23 cellular contexts compared by ENCODE assay signal in the genomic region with DNA sequence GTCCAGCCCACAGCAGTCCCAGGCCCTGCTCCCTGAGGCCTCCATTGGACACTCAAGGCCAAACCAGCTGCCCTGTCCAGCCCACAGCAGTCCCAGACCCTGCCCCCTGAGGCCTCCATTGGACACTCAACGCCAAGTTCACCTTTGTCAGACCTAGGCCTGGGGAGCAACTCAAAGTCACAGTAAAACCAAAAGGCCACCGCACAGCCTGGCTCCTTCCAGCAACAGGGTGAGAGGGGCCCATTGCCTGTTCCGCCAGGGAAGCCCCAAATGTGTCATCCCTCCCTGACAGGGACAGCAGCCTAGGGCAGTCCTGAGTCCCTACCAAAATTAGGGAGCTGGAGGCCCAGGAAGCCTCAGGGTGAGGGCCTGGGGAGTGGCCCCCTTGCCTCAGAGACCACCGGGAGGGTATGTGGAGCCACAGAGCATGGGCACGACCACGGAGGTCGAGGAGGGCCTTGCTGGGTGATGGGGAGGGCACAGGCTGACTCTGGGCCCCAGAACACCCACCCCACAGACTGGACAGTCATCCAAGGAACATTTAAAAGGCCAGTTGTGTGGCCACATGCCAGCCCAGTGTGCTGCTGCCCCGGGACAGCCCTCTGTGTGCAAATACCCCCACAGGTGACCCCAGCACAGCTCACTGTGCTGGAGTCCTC.
"Had no signal": no experiment of that assay in that cellular context is flagged by ENCODE, and none has a peak within 500 bp of the region (broad histone marks: within the 10 kb centered on the region; RNA-seq: fewer than 3 reads in every experiment).

No MANE protein-coding gene starts in this region.

- H3K4me3 ChIP-seq: body of pancreas, heart left ventricle, prostate gland, right atrium auricular region, thoracic aorta, upper lobe of left lung had no signal

- H3K9me3 Mint-ChIP-seq: activated naive CD4-positive, alpha-beta T cell treated with anti-CD3 and anti-CD28 coated beads for 36 hours; dendritic cell treated with granulocyte-macrophage colony-stimulating factor and Interleukin-4, amounts not matched to agents 40 ng/mL and 50 ng/mL, for 4 days; neural crest cell had no signal

- H3K9me3 ChIP-seq: body of pancreas, prostate gland, thoracic aorta had no signal

- H3K27ac ChIP-seq: body of pancreas, heart left ventricle, prostate gland, right atrium auricular region, thoracic aorta, upper lobe of left lung had no signal

- H3K36me3 Mint-ChIP-seq: stimulated activated memory B cell treated with anti-CD40 and anti-IgM and Interleukin-4, amounts not matched to agents 10 μg/mL and 1 μg/mL and 100 μg/mL, for 72 hours had no signal

- H3K4me1 Mint-ChIP-seq: activated B cell treated with CpG ODN at 0.5 μM for 24 hours; activated CD4-positive, alpha-beta T cell treated with anti-CD3 and anti-CD28 coated beads for 36 hours; activated naive CD8-positive, alpha-beta T cell treated with anti-CD3 and anti-CD28 coated beads, Interleukin-2, amount 50 U/mL, for 24 hours; naive B cell; neural crest cell; stimulated activated memory B cell treated with anti-CD40 and anti-IgM and Interleukin-4, amounts not matched to agents 10 μg/mL and 1 μg/mL and 100 μg/mL, for 72 hours had no signal

- ATAC-seq: activated CD4-positive, alpha-beta T cell treated with anti-CD3 and anti-CD28 coated beads for 36 hours; activated naive CD8-positive, alpha-beta T cell treated with anti-CD3 and anti-CD28 coated beads, Interleukin-2, amount 50 U/mL, for 24 hours; body of pancreas; heart left ventricle; left cardiac atrium; stimulated activated memory B cell treated with anti-CD40 and anti-IgM and Interleukin-4, amounts not matched to agents 10 μg/mL and 1 μg/mL and 100 μg/mL, for 72 hours had no signal

- H3K27ac Mint-ChIP-seq: activated B cell treated with CpG ODN at 0.5 μM for 24 hours; activated CD4-positive, alpha-beta T cell treated with anti-CD3 and anti-CD28 coated beads for 36 hours; activated naive CD4-positive, alpha-beta T cell treated with anti-CD3 and anti-CD28 coated beads for 36 hours; activated naive CD8-positive, alpha-beta T cell treated with anti-CD3 and anti-CD28 coated beads, Interleukin-2, amount 50 U/mL, for 24 hours; dendritic cell treated with granulocyte-macrophage colony-stimulating factor and Interleukin-4, amounts not matched to agents 40 ng/mL and 50 ng/mL, for 4 days; naive B cell; stimulated activated memory B cell treated with anti-CD40 and anti-IgM and Interleukin-4, amounts not matched to agents 10 μg/mL and 1 μg/mL and 100 μg/mL, for 72 hours had no signal

- H3K27me3 ChIP-seq: body of pancreas, right atrium auricular region, upper lobe of left lung had no signal

- H3K4me1 ChIP-seq: body of pancreas, heart left ventricle, prostate gland, right atrium auricular region, upper lobe of left lung had no signal

- H3K36me3 ChIP-seq: heart left ventricle, prostate gland, right atrium auricular region, thoracic aorta, upper lobe of left lung had no signal

- H3K4me3 Mint-ChIP-seq: activated B cell treated with CpG ODN at 0.5 μM for 24 hours; activated CD4-positive, alpha-beta T cell treated with anti-CD3 and anti-CD28 coated beads for 36 hours; activated naive CD4-positive, alpha-beta T cell treated with anti-CD3 and anti-CD28 coated beads for 36 hours; activated naive CD8-positive, alpha-beta T cell treated with anti-CD3 and anti-CD28 coated beads, Interleukin-2, amount 50 U/mL, for 24 hours; dendritic cell treated with granulocyte-macrophage colony-stimulating factor and Interleukin-4, amounts not matched to agents 40 ng/mL and 50 ng/mL, for 4 days; naive B cell; neural crest cell; stimulated activated memory B cell treated with anti-CD40 and anti-IgM and Interleukin-4, amounts not matched to agents 10 μg/mL and 1 μg/mL and 100 μg/mL, for 72 hours had no signal

- H3K27me3 Mint-ChIP-seq: activated B cell treated with CpG ODN at 0.5 μM for 24 hours; dendritic cell treated with granulocyte-macrophage colony-stimulating factor and Interleukin-4, amounts not matched to agents 40 ng/mL and 50 ng/mL, for 4 days had no signal

- DNase-seq: activated B cell treated with CpG ODN at 0.5 μM for 24 hours; activated CD4-positive, alpha-beta T cell treated with anti-CD3 and anti-CD28 coated beads for 36 hours; activated CD4-positive, alpha-beta T cell treated with anti-CD3 and anti-CD28 coated beads, Interleukin-2, amount 50 U/mL, for 48 hours; activated CD8-positive, alpha-beta memory T cell treated with anti-CD3 and anti-CD28 coated beads, Interleukin-2, amount 50 U/mL, for 48 hours; activated naive CD4-positive, alpha-beta T cell treated with anti-CD3 and anti-CD28 coated beads for 36 hours; activated naive CD8-positive, alpha-beta T cell treated with anti-CD3 and anti-CD28 coated beads, Interleukin-2, amount 50 U/mL, for 24 hours; activated T-cell treated with anti-CD3 and anti-CD28 coated beads, Interleukin-2, amount 50 U/mL, for 48 hours; effector CD4-positive, alpha-beta T cell; left cardiac atrium; mesendoderm; naive B cell; small intestine; stimulated activated CD4-positive, alpha-beta T cell treated with anti-CD3 and anti-CD28 coated beads, Interleukin-15, amount 100 ng/mL, for 24 hours; T-helper 9 cell had no signal
